8 cellular contexts compared by ENCODE assay signal in genomic region chr19:52170304-52170703, GRCh38. TPM values are rescaled to one million over a fixed set of nuclear protein-coding genes. Genes with fewer than 3 reads are reported as not detected.
DNase-seq lines count a peak whose midpoint lies in the region; ATAC-seq and TF ChIP-seq lines count a peak whose summit lies in the region.

No MANE protein-coding gene starts in this region.

- no TSS peak for BruUV-seq in Panc1 (replicated peaks; lab: Mats Ljungman, UMichigan)

- ATAC-seq in Panc1, result 0 out of 2 replicates have a peak, but pooled peaks have one; percentile 55
- no peak for ATAC-seq in HG03460 (IDR thresholded peaks at IDR 0.05; ENCODE audit: unreplicated experiment)

- H3K4me1 ChIP-seq in CD4-positive, alpha-beta memory T cell (ENCODE audit: insufficient read depth, low read length), result peaks cover 25% of the 10 kb centered on the region
- H3K4me1 ChIP-seq in Panc1 (ENCODE audit: control insufficient read depth, insufficient read depth, low read length), result no peaks in the 10 kb centered on the region
- peaks cover 8% of the 10 kb centered on the region for H3K4me1 ChIP-seq in osteoblast (ENCODE audit: insufficient read depth, low read length)

- DNase-seq in CD4-positive, alpha-beta memory T cell, result no peak
- DNase-seq in Panc1 (ENCODE audit: low read depth, low spot score) (no peak), epithelial cell of esophagus (ENCODE audit: low read depth) (no peak), osteoblast (ENCODE audit: insufficient read length, low spot score, missing footprints) (no peak), GDM1 (lab: John Stamatoyannopoulos, UW) (no peak), GM10248 (ENCODE audit: extremely low spot score) (no peak)
- no peak for DNase-seq in activated effector memory CD4-positive, alpha-beta T cell treated with Interleukin-2 at 50 U/mL for 16 hours

- H3K36me3 Mint-ChIP-seq in CD4-positive, alpha-beta memory T cell, result peaks cover 41 to 44% of the 10 kb centered on the region in 2 donors

- peak overlapping the region; percentile 90 to 93 for H3K4me3 ChIP-seq in CD4-positive, alpha-beta memory T cell (ENCODE audit: low read length in 2 of 2)
- H3K4me3 ChIP-seq in Panc1 (ENCODE audit: low read depth in 2 of 2, low read length in 2 of 2), result peak overlapping the region; percentile 93 to 94
- peak overlapping the region; percentile 98 for H3K4me3 ChIP-seq in epithelial cell of esophagus (ENCODE audit: low read length)
- H3K4me3 ChIP-seq in osteoblast (ENCODE audit: insufficient read depth, low read length), result peak overlapping the region; percentile 81

- peaks cover 9% of the 10 kb centered on the region for H3K79me2 ChIP-seq in osteoblast (ENCODE audit: insufficient read depth, low read length)

- CTCF ChIA-PET in CD4-positive, alpha-beta memory T cell (lab: Charles Lee; ENCODE audit: partially characterized antibody), result interaction anchor here (2.6 kb wide), 1 partner anchor 31 kb away, joined by 17 read pairs; the partner anchor contains the start of gene ZNF616
- CTCF ChIA-PET in Panc1 (lab: Charles Lee), result no interaction called here
- CTCF ChIA-PET in GM10248 (lab: Yijun Ruan, JAX), result no interaction called here

- H2AFZ ChIP-seq in osteoblast (ENCODE audit: low read length), result peak overlapping the region; percentile 91

- peak overlapping the region; percentile 80 for H3K27ac ChIP-seq in CD4-positive, alpha-beta memory T cell (ENCODE audit: low read depth, low read length)
- H3K27ac ChIP-seq in Panc1 (ENCODE audit: low read length), result peak overlapping the region; percentile 70
- no peak overlapping the region for H3K27ac ChIP-seq in osteoblast (ENCODE audit: low read depth, low read length)

- no peaks in the 10 kb centered on the region for H3K27me3 ChIP-seq in CD4-positive, alpha-beta memory T cell (ENCODE audit: insufficient read depth, low read length)
- H3K27me3 ChIP-seq in Panc1 (ENCODE audit: control insufficient read depth, insufficient read depth, low read length) (no peaks in the 10 kb centered on the region), osteoblast (ENCODE audit: insufficient read depth, low read length) (no peaks in the 10 kb centered on the region)

- H3K4me2 ChIP-seq in osteoblast (ENCODE audit: insufficient read depth, low read length), result peak overlapping the region; percentile 96

- H3K36me3 ChIP-seq in CD4-positive, alpha-beta memory T cell (ENCODE audit: insufficient read depth, low read length), result peaks cover 13% of the 10 kb centered on the region
- H3K36me3 ChIP-seq in Panc1 (ENCODE audit: control insufficient read depth, insufficient read depth, low read length), result no peaks in the 10 kb centered on the region
- H3K36me3 ChIP-seq in osteoblast (ENCODE audit: insufficient read depth, low read length), result peaks cover 16% of the 10 kb centered on the region

- POLR2A ChIA-PET in CD4-positive, alpha-beta memory T cell (lab: Charles Lee; ENCODE audit: partially characterized antibody), result interaction anchor here (1.9 to 4.2 kb wide), 3 partner anchors 20 to 34 kb away, joined by 4 to 67 read pairs (median 20); partner anchors contain the start of genes PPP2R1A and ZNF616
- POLR2A ChIA-PET in Panc1 (lab: Charles Lee), result no interaction called here
- POLR2A ChIA-PET in GM10248 (lab: Yijun Ruan, JAX), result no interaction called here

- no peaks in the 10 kb centered on the region for H3K27me3 Mint-ChIP-seq in CD4-positive, alpha-beta memory T cell

- H3K4me1 Mint-ChIP-seq in CD4-positive, alpha-beta memory T cell, result peaks cover 23 to 39% (median 35%) of the 10 kb centered on the region in 4 donors

- intact Hi-C loops in CD4-positive, alpha-beta memory T cell (cut with micrococcal nuclease), result loop anchor here (2.0 kb wide), 1 partner anchor 520 kb away; no protein-coding TSS in a partner anchor
- intact Hi-C loops in Panc1 (cut with micrococcal nuclease; ENCODE audit: unreplicated experiment), result no loop called here

- TF ChIP-seq CTCF in Panc1 (IDR thresholded peaks at IDR 0.05), result no peak
- TF ChIP-seq CTCF in epithelial cell of esophagus (IDR thresholded peaks at IDR 0.05; ENCODE audit: insufficient read depth, low read depth, low read length, missing control alignments), result no peak
- no peak for TF ChIP-seq CTCF in osteoblast (IDR thresholded peaks at IDR 0.05; ENCODE audit: extremely low read depth, low read depth, low read length)
- TF ChIP-seq CTCF in GM10248 (IDR thresholded peaks at IDR 0.05; ENCODE audit: control extremely low read depth, extremely low read depth, low read depth, missing control alignments), result no peak

- peaks cover 0 to 11% (median 3%) of the 10 kb centered on the region in 8 donors for H3K9me3 Mint-ChIP-seq in CD4-positive, alpha-beta memory T cell

- H3K4me3 Mint-ChIP-seq in CD4-positive, alpha-beta memory T cell, result peak overlapping the region; percentile 89 to 99 (median 96)

- peak overlapping the region; percentile 83 to 97 (median 97) for H3K27ac Mint-ChIP-seq in CD4-positive, alpha-beta memory T cell

- no peaks in the 10 kb centered on the region for H4K20me1 ChIP-seq in osteoblast (ENCODE audit: insufficient read depth, low read length)

- no peaks in the 10 kb centered on the region for H3K9me3 ChIP-seq in CD4-positive, alpha-beta memory T cell (ENCODE audit: control insufficient read depth in 1 of 2, low read length in 2 of 2)
- H3K9me3 ChIP-seq in Panc1 (ENCODE audit: control insufficient read depth, insufficient read depth, low read depth, low read length), result no peaks in the 10 kb centered on the region
- no peaks in the 10 kb centered on the region for H3K9me3 ChIP-seq in osteoblast (ENCODE audit: low read depth, low read length)

- in situ Hi-C loops in Panc1 (cut with HindIII; ENCODE audit: low pct_unique_long_range_greater_than_20kb, low sequenced_read_pairs), result no loop called here

RNA-seq across cellular contexts. Expression of gene ZNF836, which starts 1.1 kb away (rescaled TPM):
- total RNA-seq in CD4-positive, alpha-beta memory T cell, result 10 to 100 TPM; 47.2 to 54.7 TPM
- polyA plus RNA-seq in CD4-positive, alpha-beta memory T cell, result 10 to 100 TPM in 1 of 2 donors, 1 to 10 TPM in 1; 4.6 to 18.2 TPM
- total RNA-seq in Panc1 (2021; ENCODE audit: unreplicated experiment) (6.3 TPM), osteoblast (11.9 and 21.2 TPM in 2 replicates)
- 1.7 TPM for polyA plus RNA-seq in Panc1 (2012; ENCODE audit: insufficient read length)

RNA-seq across cellular contexts. Expression of gene PPP2R1A, which starts 19.5 kb away (rescaled TPM):
- 100 to 1,000 TPM; 166 to 175 TPM for total RNA-seq in CD4-positive, alpha-beta memory T cell
- polyA plus RNA-seq in CD4-positive, alpha-beta memory T cell, result 100 to 1,000 TPM; 179 to 185 TPM
- total RNA-seq in Panc1 (2021; ENCODE audit: unreplicated experiment) (146 TPM), osteoblast (151 and 183 TPM in 2 replicates)
- polyA plus RNA-seq in Panc1 (2012; ENCODE audit: insufficient read length), result 347 TPM

RNA-seq across cellular contexts. Expression of gene ZNF616, which starts 30.6 kb away (rescaled TPM):
- 10 to 100 TPM; 18.6 to 19.0 TPM for total RNA-seq in CD4-positive, alpha-beta memory T cell
- 1 to 10 TPM in 1 of 2 donors, under 1 TPM in 1; 0.69 to 7.2 TPM for polyA plus RNA-seq in CD4-positive, alpha-beta memory T cell
- total RNA-seq in Panc1 (2021; ENCODE audit: unreplicated experiment) (5.3 TPM), osteoblast (9.8 and 12.7 TPM in 2 replicates)
- polyA plus RNA-seq in Panc1 (2012; ENCODE audit: insufficient read length), result 2.3 TPM
